Comparison of ENCODE assay signal across 25 cellular contexts in the genomic region with DNA sequence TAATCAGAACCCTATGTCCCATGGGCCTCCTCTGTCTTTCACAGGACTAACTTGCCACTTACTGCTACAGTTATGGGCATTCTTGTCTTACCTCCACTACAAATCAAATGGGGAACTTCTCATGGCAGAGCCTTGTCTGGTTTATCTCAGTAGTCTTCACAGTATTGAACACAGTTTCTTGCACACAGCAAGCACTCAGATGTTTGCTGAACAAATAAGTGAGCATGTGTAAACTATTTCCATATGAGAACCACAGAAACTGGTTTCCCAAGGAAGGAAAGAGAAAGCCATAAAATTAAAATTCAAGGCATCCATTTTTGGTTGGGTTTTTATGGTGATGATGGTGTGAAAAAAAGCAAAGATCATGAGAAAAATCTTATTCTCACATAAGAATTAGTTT.
DNase-seq lines count a peak whose midpoint lies in the region; ATAC-seq, FAIRE-seq and TF ChIP-seq lines count a peak whose summit lies in the region.
"Had no signal": no experiment of that assay in that cellular context is flagged by ENCODE, and none has a peak within 500 bp of the region (broad histone marks: within the 10 kb centered on the region; RNA-seq: fewer than 3 reads in every experiment).

No MANE protein-coding gene starts in this region.

- no peaks in the 10 kb centered on the region for H3K79me2 ChIP-seq in K562 (ENCODE audit: control insufficient read depth, insufficient read depth, low read length)

- no peak for TF ChIP-seq EP300 in K562 (IDR thresholded peaks at IDR 0.05; ENCODE audit: low read length)

- no peak overlapping the region for H3K27ac Mint-ChIP-seq in activated CD4-positive, alpha-beta T cell treated with anti-CD3 and anti-CD28 coated beads for 36 hours
- H3K27ac Mint-ChIP-seq: HFFc6 had no signal

- no peaks in the 10 kb centered on the region for H3K4me1 Mint-ChIP-seq in activated CD4-positive, alpha-beta T cell treated with anti-CD3 and anti-CD28 coated beads for 36 hours
- H3K4me1 Mint-ChIP-seq: CD4-positive, alpha-beta memory T cell had no signal

- no peaks in the 10 kb centered on the region for H4K20me1 ChIP-seq in K562 (replicated peaks; ENCODE audit: control insufficient read depth, insufficient read depth, low read length)
- H4K20me1 ChIP-seq: BLaER1 treated with 17β-estradiol and CSF1 and Interleukin-3, amounts not matched to agents 10 nM and 100 nM had no signal

- H3K36me3 Mint-ChIP-seq in activated CD4-positive, alpha-beta T cell treated with anti-CD3 and anti-CD28 coated beads for 36 hours (ENCODE audit: low read depth), result no peaks in the 10 kb centered on the region
- H3K36me3 Mint-ChIP-seq: CD4-positive, alpha-beta memory T cell had no signal

- H3K9me1 ChIP-seq in K562 (ENCODE audit: control insufficient read depth, insufficient read depth, low read length), result no peaks in the 10 kb centered on the region

- H2AFZ ChIP-seq in K562 (ENCODE audit: low read depth, low read length), result no peak overlapping the region

- H3K9ac ChIP-seq in K562 (ENCODE audit: insufficient read depth in 1 of 2, low read depth in 2 of 2, low read length in 2 of 2), result no peak overlapping the region
- H3K9ac ChIP-seq: BLaER1 treated with 17β-estradiol and CSF1 and Interleukin-3, amounts not matched to agents 10 nM and 100 nM had no signal

- TF ChIP-seq POLR2A in K562 (conservative IDR thresholded peaks at IDR 0.05), result no peak
- no peak for TF ChIP-seq POLR2A in prostate gland (IDR thresholded peaks at IDR 0.05)

- H3K4me3 Mint-ChIP-seq in activated CD4-positive, alpha-beta T cell treated with anti-CD3 and anti-CD28 coated beads for 36 hours, result no peak overlapping the region
- H3K4me3 Mint-ChIP-seq: CD4-positive, alpha-beta memory T cell; HFFc6 had no signal

- DNase-seq in DMS53 treated with DMSO at 0.1 percent for 48 hours (lab: John Stamatoyannopoulos, UW; ENCODE audit: unreplicated experiment), result peak; percentile 1
- DNase-seq in K562 (ENCODE audit: extremely low read depth in 1 of 4, low spot score in 3 of 4), result no peak
- DNase-seq in prostate gland (ENCODE audit: low spot score), result peak; percentile 32
- no peak for DNase-seq in iPS-NIHi11 (ENCODE audit: low spot score)
- DNase-seq in activated CD4-positive, alpha-beta T cell treated with anti-CD3 and anti-CD28 coated beads for 36 hours, result no peak
- DNase-seq: 8988T; ACHN; AML-193; BE2C; Calu3; CD4-positive, alpha-beta memory T cell; COR-L47; DMS79; EL; GDM1; GOT3; HFFc6 had no signal

- peak; percentile 6 for FAIRE-seq in K562 (lab: Jason Lieb, UNC)
- FAIRE-seq: A549, GM12878, GM19239, H54 had no signal

- H3K9me3 Mint-ChIP-seq in activated CD4-positive, alpha-beta T cell treated with anti-CD3 and anti-CD28 coated beads for 36 hours (ENCODE audit: low read depth), result no peaks in the 10 kb centered on the region
- H3K9me3 Mint-ChIP-seq: CD4-positive, alpha-beta memory T cell had no signal

- TF ChIP-seq RAD21 in K562 (CRISPR knock-in tag; conservative IDR thresholded peaks at IDR 0.05 in 1 of 2, IDR thresholded peaks at IDR 0.05 in 1 of 2), result no peak

- H3K9me3 ChIP-seq in K562 (replicated peaks; ENCODE audit: control insufficient read depth, insufficient read depth, low read depth, low read length) (no peaks in the 10 kb centered on the region), prostate gland (no peaks in the 10 kb centered on the region)
- H3K9me3 ChIP-seq: BE2C, HAP-1 had no signal

- no peaks in the 10 kb centered on the region for H3K36me3 ChIP-seq in K562 (ENCODE audit: control insufficient read depth, insufficient read depth, low read length)
- H3K36me3 ChIP-seq in prostate gland, result no peaks in the 10 kb centered on the region
- H3K36me3 ChIP-seq: BE2C; BLaER1 treated with 17β-estradiol and CSF1 and Interleukin-3, amounts not matched to agents 10 nM and 100 nM; HAP-1 had no signal

- H3K27me3 Mint-ChIP-seq in activated CD4-positive, alpha-beta T cell treated with anti-CD3 and anti-CD28 coated beads for 36 hours, result peaks cover 2% of the 10 kb centered on the region

- TF ChIP-seq CTCF in C4-2B (conservative IDR thresholded peaks at IDR 0.05), result no peak
- no peak for TF ChIP-seq CTCF in K562 (IDR thresholded peaks at IDR 0.05 in 2 of 3, conservative IDR thresholded peaks at IDR 0.05 in 1 of 3; ENCODE audit: insufficient read depth in 2 of 3, low read depth in 1 of 3, low read length in 3 of 3)
- TF ChIP-seq CTCF in prostate gland (IDR thresholded peaks at IDR 0.05), result no peak

- ATAC-seq in K562 (no peak), GM21786 (IDR thresholded peaks at IDR 0.05; ENCODE audit: unreplicated experiment) (no peak)
- ATAC-seq in activated CD4-positive, alpha-beta T cell treated with anti-CD3 and anti-CD28 coated beads for 36 hours, result no peak
- ATAC-seq: A549, GM12878 had no signal

- H3K4me3 ChIP-seq in K562 (no peak overlapping the region), prostate gland (no peak overlapping the region)
- H3K4me3 ChIP-seq: A549; BLaER1 treated with 17β-estradiol and CSF1 and Interleukin-3, amounts not matched to agents 10 nM and 100 nM; GM12878; HAP-1 had no signal

- H3K4me1 ChIP-seq in K562 (replicated peaks in 1 of 2; ENCODE audit: control insufficient read depth in 2 of 2, insufficient read depth in 2 of 2, low read length in 2 of 2), result no peaks in the 10 kb centered on the region
- peaks cover 8% of the 10 kb centered on the region for H3K4me1 ChIP-seq in prostate gland (replicated peaks)
- H3K4me1 ChIP-seq: A549, BE2C, HAP-1 had no signal

- in situ Hi-C loops in K562 (cut with MboI), result no loop called here

- intact Hi-C loops in K562 (cut with micrococcal nuclease), result no loop called here
- intact Hi-C loops in prostate gland (cut with DNase I), result no loop called here
- intact Hi-C loops in activated CD4-positive, alpha-beta T cell treated with anti-CD3 and anti-CD28 coated beads for 36 hours (cut with DNase I, micrococcal nuclease), result no loop called here

- BruUV-seq in K562 (replicated peaks; lab: Mats Ljungman, UMichigan), result no TSS peak

- POLR2A ChIA-PET in K562 (lab: Yijun Ruan, JAX), result interaction anchor here (0.7 kb wide), 1 partner anchor 239 kb away, joined by 3 read pairs; no protein-coding TSS in a partner anchor
- POLR2A ChIA-PET in activated CD4-positive, alpha-beta T cell treated with anti-CD3 and anti-CD28 coated beads for 36 hours (lab: Charles Lee), result no interaction called here

- H3K27me3 ChIP-seq in K562 (ENCODE audit: control insufficient read depth in 2 of 2, insufficient read depth in 2 of 2, low read length in 2 of 2) (no peaks in the 10 kb centered on the region), prostate gland (replicated peaks; ENCODE audit: insufficient read depth) (no peaks in the 10 kb centered on the region)
- H3K27me3 ChIP-seq: BE2C; BLaER1 treated with 17β-estradiol and CSF1 and Interleukin-3, amounts not matched to agents 10 nM and 100 nM had no signal

- peak overlapping the region; percentile 40; the same call in 1 of the 2 replicates for H3K27ac ChIP-seq in C4-2B
- H3K27ac ChIP-seq in K562 (ENCODE audit: extremely low read depth, low read depth, low read length), result no peak overlapping the region
- peak overlapping the region in 1 of 2 donors; percentile 36 for H3K27ac ChIP-seq in prostate gland
- H3K27ac ChIP-seq: A549; BLaER1 treated with 17β-estradiol and CSF1 and Interleukin-3, amounts not matched to agents 10 nM and 100 nM had no signal

- no peak overlapping the region for H3K4me2 ChIP-seq in K562 (ENCODE audit: insufficient read depth, low read length)
- H3K4me2 ChIP-seq: A549; BLaER1 treated with 17β-estradiol and CSF1 and Interleukin-3, amounts not matched to agents 10 nM and 100 nM had no signal

- CTCF ChIA-PET in K562 (lab: Yijun Ruan, JAX; ENCODE audit: low intra/inter-chr PET ratio), result no interaction called here
- CTCF ChIA-PET in activated CD4-positive, alpha-beta T cell treated with anti-CD3 and anti-CD28 coated beads for 36 hours (lab: Charles Lee), result no interaction called here

TF ChIP-seq in K562, 482 proteins besides CTCF, POLR2A, EP300 and RAD21:
- TF ChIP-seq, protein P1, sequence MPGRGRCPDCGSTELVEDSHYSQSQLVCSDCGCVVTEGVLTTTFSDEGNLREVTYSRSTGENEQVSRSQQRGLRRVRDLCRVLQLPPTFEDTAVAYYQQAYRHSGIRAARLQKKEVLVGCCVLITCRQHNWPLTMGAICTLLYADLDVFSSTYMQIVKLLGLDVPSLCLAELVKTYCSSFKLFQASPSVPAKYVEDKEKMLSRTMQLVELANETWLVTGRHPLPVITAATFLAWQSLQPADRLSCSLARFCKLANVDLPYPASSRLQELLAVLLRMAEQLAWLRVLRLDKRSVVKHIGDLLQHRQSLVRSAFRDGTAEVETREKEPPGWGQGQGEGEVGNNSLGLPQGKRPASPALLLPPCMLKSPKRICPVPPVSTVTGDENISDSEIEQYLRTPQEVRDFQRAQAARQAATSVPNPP (IDR thresholded peaks at IDR 0.05; ENCODE audit: borderline replicate concordance, insufficient read depth, insufficient read length), result no peak
- TF ChIP-seq DPF2 (IDR thresholded peaks at IDR 0.05) (no peak), TRIM24 (IDR thresholded peaks at IDR 0.05) (no peak), SPI1 (IDR thresholded peaks at IDR 0.05; ENCODE audit: borderline replicate concordance, low read depth, low read length) (no peak), ERF (CRISPR knock-in tag; IDR thresholded peaks at IDR 0.05) (no peak)

Comparison
In these comparisons a context has a peak if more than half of its experiments do, and no peak if none do; other contexts are left out.
1. DNase-seq: peak in DMS53 treated with DMSO at 0.1 percent for 48 hours (single experiment) and prostate gland (single experiment); none in K562 (0 of 4), iPS-NIHi11 (single experiment) and activated CD4-positive, alpha-beta T cell treated with anti-CD3 and anti-CD28 coated beads for 36 hours (single experiment).